In the genomic region with DNA sequence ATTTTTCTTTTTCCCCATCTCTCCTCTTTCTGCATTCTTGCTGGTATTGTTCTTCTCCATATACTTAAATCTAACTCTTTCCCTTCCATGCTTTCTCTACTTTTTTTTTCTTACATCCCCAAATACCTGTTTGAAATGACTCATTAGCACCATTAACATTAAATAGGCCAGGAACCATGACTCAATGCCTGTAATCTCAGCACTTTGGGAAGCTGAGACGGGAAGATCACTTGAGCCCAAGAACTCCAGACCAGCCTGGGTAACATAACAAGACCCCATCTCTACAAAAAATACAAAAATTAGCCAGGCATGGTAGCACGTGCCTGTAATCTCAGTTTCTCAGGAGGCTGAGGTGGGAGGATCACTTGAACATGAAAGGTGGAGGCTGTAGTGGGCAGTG, we compare ENCODE assay signal across 16 cellular contexts.
"Had no signal": no experiment of that assay in that cellular context is flagged by ENCODE, and none has a peak within 500 bp of the region (broad histone marks: within the 10 kb centered on the region; RNA-seq: fewer than 3 reads in every experiment).

No MANE protein-coding gene starts in this region.

- H3K4me1 Mint-ChIP-seq: neural crest cell, WTC11 had no signal

- H3K36me3 Mint-ChIP-seq: WTC11 had no signal

- H3K27ac Mint-ChIP-seq: progenitor cell of endocrine pancreas, WTC11 had no signal

- DNase-seq: activated CD4-positive, alpha-beta T cell treated with anti-CD3 and anti-CD28 coated beads for 36 hours; activated CD4-positive, alpha-beta T cell treated with anti-CD3 and anti-CD28 coated beads, Interleukin-2, amount 50 U/mL, for 48 hours; activated gamma-delta T cell treated with Interleukin-2 at 50 U/mL for 16 hours; amygdala; dorsolateral prefrontal cortex; erythroblast; hypothalamus; left ventricle myocardium inferior; stimulated activated CD4-positive, alpha-beta T cell treated with anti-CD3 and anti-CD28 coated beads, Interleukin-12 subunit alpha, Interleukin-12 subunit beta, amount 100 ng/mL, for 4 hours; stimulated activated CD4-positive, alpha-beta T cell treated with anti-CD3 and anti-CD28 coated beads, Interleukin-1b, Interleukin-23, amount 100 ng/mL, for 48 hours; stimulated activated naive CD4-positive, alpha-beta T cell treated with Interleukin-2 at 50 U/mL for 16 hours; transverse colon; uterus had no signal

- H3K4me3 Mint-ChIP-seq: activated CD4-positive, alpha-beta T cell treated with anti-CD3 and anti-CD28 coated beads for 36 hours; neural crest cell; WTC11 had no signal

- H3K9me3 Mint-ChIP-seq: neural crest cell had no signal

- ATAC-seq: WTC11 had no signal
